Comparison of ENCODE assay signal across 8 cellular contexts in the genomic region with DNA sequence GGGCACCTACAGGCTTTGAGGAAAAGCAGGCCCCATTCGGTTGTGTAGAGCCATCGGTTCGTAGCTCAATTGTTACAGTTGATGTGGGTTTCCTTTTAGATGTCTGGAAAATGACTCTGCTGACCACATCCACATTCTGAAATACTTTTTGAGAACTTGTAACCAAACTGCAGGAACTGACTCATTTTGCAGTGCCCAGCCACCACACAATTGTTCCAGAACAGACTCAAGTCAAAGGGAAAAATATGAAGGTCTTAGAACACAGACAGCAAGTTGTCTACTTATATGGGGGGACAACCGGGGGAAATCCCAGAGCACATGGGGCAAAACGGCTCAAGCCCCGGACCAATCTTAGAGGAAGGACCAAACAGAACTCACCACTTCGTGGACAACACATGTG.
DNase-seq lines count a peak whose midpoint lies in the region; ATAC-seq and TF ChIP-seq lines count a peak whose summit lies in the region.

No MANE protein-coding gene starts in this region.

- H3K79me2 ChIP-seq in osteoblast (ENCODE audit: insufficient read depth, low read length), result peaks cover 90% of the 10 kb centered on the region

- peak in 2 of 3 donors; percentile 47 to 70 for DNase-seq in Peyer's patch
- no peak for DNase-seq in ascending aorta (ENCODE audit: low spot score in 2 of 2)
- DNase-seq in osteoblast (ENCODE audit: insufficient read length, low spot score, missing footprints), result peak; percentile 78
- no peak for DNase-seq in NCI-H1048 (lab: John Stamatoyannopoulos, UW)
- DNase-seq in SHP77 treated with DMSO at 0.1 percent for 48 hours (lab: John Stamatoyannopoulos, UW), result no peak

- peak; percentile 3 for TF ChIP-seq CTCF in GM12873 (IDR thresholded peaks at IDR 0.05; ENCODE audit: insufficient read depth, low read depth, low read length, missing control alignments)
- TF ChIP-seq CTCF in Peyer's patch (IDR thresholded peaks at IDR 0.05), result no peak
- no peak for TF ChIP-seq CTCF in ascending aorta (IDR thresholded peaks at IDR 0.05)
- no peak for TF ChIP-seq CTCF in osteoblast (IDR thresholded peaks at IDR 0.05; ENCODE audit: extremely low read depth, low read depth, low read length)

- no peak for TF ChIP-seq POLR2A in Peyer's patch (IDR thresholded peaks at IDR 0.05)

- H3K9me3 ChIP-seq in Peyer's patch (no peaks in the 10 kb centered on the region), ascending aorta (no peaks in the 10 kb centered on the region), osteoblast (ENCODE audit: low read depth, low read length) (no peaks in the 10 kb centered on the region)

- H3K4me3 ChIP-seq in Peyer's patch (no peak overlapping the region), ascending aorta (no peak overlapping the region), osteoblast (ENCODE audit: insufficient read depth, low read length) (peak overlapping the region; percentile 48)

- H3K27me3 ChIP-seq in Peyer's patch (no peaks in the 10 kb centered on the region), ascending aorta (no peaks in the 10 kb centered on the region), osteoblast (ENCODE audit: insufficient read depth, low read length) (no peaks in the 10 kb centered on the region)

- H3K4me2 ChIP-seq in osteoblast (ENCODE audit: insufficient read depth, low read length), result peak overlapping the region; percentile 75

- ATAC-seq in HG02623 (IDR thresholded peaks at IDR 0.05; ENCODE audit: unreplicated experiment) (peak; percentile 33), GM19467 (IDR thresholded peaks at IDR 0.05; ENCODE audit: unreplicated experiment) (no peak)

- intact Hi-C loops in ascending aorta (cut with DNase I), result no loop called here

- H2AFZ ChIP-seq in osteoblast (ENCODE audit: low read length), result no peak overlapping the region

- peaks cover 29% of the 10 kb centered on the region for H4K20me1 ChIP-seq in osteoblast (ENCODE audit: insufficient read depth, low read length)

- peak overlapping the region; percentile 62 to 73 (median 68) for H3K27ac ChIP-seq in Peyer's patch
- H3K27ac ChIP-seq in ascending aorta, result peak overlapping the region; percentile 31 to 41
- H3K27ac ChIP-seq in osteoblast (ENCODE audit: low read depth, low read length), result peak overlapping the region; percentile 76

- no peaks in the 10 kb centered on the region for H3K36me3 ChIP-seq in Peyer's patch
- no peaks in the 10 kb centered on the region for H3K36me3 ChIP-seq in ascending aorta
- H3K36me3 ChIP-seq in osteoblast (ENCODE audit: insufficient read depth, low read length), result peaks cover 57% of the 10 kb centered on the region

- H3K4me1 ChIP-seq in Peyer's patch, result peaks cover 0 to 4% (median 0%) of the 10 kb centered on the region in 4 donors
- no peaks in the 10 kb centered on the region for H3K4me1 ChIP-seq in ascending aorta
- H3K4me1 ChIP-seq in osteoblast (ENCODE audit: insufficient read depth, low read length), result peaks cover 89% of the 10 kb centered on the region

Comparison
In these comparisons a context has a peak if more than half of its experiments do, and no peak if none do; other contexts are left out.
1. DNase-seq: peak in Peyer's patch (2 of 3) and osteoblast (single experiment); none in ascending aorta (0 of 2), NCI-H1048 (single experiment) and SHP77 treated with DMSO at 0.1 percent for 48 hours (single experiment).
2. Peak in every context shown above with its lines, with median percentiles within 50 percentile points of each other: H3K27ac ChIP-seq.